8 cellular contexts compared by ENCODE assay signal in the genomic region with DNA sequence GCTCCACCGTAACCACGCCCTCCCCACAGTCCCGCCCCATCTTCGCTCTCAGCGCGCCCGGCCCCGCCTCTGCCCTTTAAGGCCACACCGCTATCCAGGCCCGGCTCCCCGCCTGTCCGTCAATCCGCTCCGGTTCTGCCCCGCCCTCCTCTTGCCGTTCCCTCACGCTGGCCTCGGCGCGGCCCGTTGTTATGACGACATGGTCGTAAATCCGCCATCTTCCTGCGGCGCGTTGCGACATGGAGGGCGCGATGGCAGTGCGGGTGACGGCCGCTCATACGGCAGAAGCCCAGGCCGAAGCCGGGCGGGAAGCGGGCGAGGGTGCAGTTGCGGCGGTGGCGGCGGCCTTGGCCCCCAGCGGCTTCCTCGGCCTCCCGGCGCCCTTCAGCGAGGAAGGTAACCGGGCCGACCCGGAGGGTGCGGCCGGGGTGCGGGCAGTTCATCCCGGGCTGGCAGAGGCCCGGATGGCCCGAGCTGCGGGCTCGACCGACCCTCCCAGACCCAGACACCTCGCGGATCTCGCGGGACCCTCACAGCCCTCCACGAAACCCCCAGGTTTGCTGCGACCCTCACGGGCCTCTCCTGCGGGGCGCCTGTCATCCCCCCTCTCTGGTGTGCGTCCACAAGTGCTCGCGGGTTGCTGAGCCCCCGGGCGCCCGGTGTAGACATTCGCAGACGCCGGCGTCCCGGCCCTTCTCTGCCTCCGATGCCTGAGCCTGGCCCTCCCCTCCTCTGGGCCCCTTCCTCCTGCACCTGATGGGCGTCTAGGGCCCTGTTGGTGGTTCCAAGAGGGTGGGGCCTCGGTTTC. TPM values are rescaled to one million over a fixed set of nuclear protein-coding genes. Genes with fewer than 3 reads are reported as not detected.
DNase-seq lines count a peak whose midpoint lies in the region; ATAC-seq and TF ChIP-seq lines count a peak whose summit lies in the region.

Gene E4F1 (plus strand): TSS at position 217 of the 808 bp plus-strand sequence. CDS start 23 bp downstream, at position 240.

- no peaks in the 10 kb centered on the region for H3K9me3 ChIP-seq in SK-N-MC (ENCODE audit: low read depth, low read length)
- H3K9me3 ChIP-seq in gastroesophageal sphincter: no peaks in the 10 kb centered on the region

- peaks cover 2% of the 10 kb centered on the region; the same call in 1 of the 2 replicates for H3K36me3 ChIP-seq in SK-N-MC (ENCODE audit: insufficient read depth, low read length)
- H3K36me3 ChIP-seq in gastroesophageal sphincter: peaks cover 0 to 23% of the 10 kb centered on the region in 2 donors

- peaks cover 25% of the 10 kb centered on the region for H3K4me1 Mint-ChIP-seq in activated naive CD4-positive, alpha-beta T cell treated with anti-CD3 and anti-CD28 coated beads, Interleukin-2, amount 10 ng/mL, durations not matched to agents 7 days and 5 days

- peak within 1 kb of the TSS; percentile 88 for H3K27ac Mint-ChIP-seq in activated naive CD4-positive, alpha-beta T cell treated with anti-CD3 and anti-CD28 coated beads, Interleukin-2, amount 10 ng/mL, durations not matched to agents 7 days and 5 days

- DNase-seq in GM03348 (ENCODE audit: low spot score) (peak; percentile 99), HFF-Myc (ENCODE audit: extremely low read depth, low read depth) (peak; percentile 94), NAMALWA (ENCODE audit: low spot score) (peak; percentile 99), SK-N-MC (ENCODE audit: low read depth, low spot score) (peak; percentile 89), non-pigmented ciliary epithelial cell (ENCODE audit: low read depth) (peak; percentile 97), superior temporal gyrus (ENCODE audit: extremely low spot score) (peak; percentile 97)
- peak; percentile 100 for DNase-seq in activated naive CD4-positive, alpha-beta T cell treated with anti-CD3 and anti-CD28 coated beads, Interleukin-2, amount 10 ng/mL, durations not matched to agents 7 days and 5 days

- peaks cover 0 to 40% (median 23%) of the 10 kb centered on the region in 3 donors for H3K4me1 ChIP-seq in gastroesophageal sphincter

- H3K27ac ChIP-seq in SK-N-MC (peak within 1 kb of the TSS; percentile 67), gastroesophageal sphincter (peak within 1 kb of the TSS; percentile 83 to 93 (median 89))

- peak within 1 kb of the TSS; percentile 97 for H3K9ac ChIP-seq in SK-N-MC (ENCODE audit: insufficient read length)

- H3K36me3 Mint-ChIP-seq in activated naive CD4-positive, alpha-beta T cell treated with anti-CD3 and anti-CD28 coated beads, Interleukin-2, amount 10 ng/mL, durations not matched to agents 7 days and 5 days: no peaks in the 10 kb centered on the region

- no peak for TF ChIP-seq CTCF in HFF-Myc (IDR thresholded peaks at IDR 0.05; ENCODE audit: low read depth, low read length, missing control alignments)
- TF ChIP-seq CTCF in gastroesophageal sphincter (IDR thresholded peaks at IDR 0.05): peak in 2 of 4 experiments; percentile 15 to 50

- 0% methylated on average over 4 to 9 of the region's 83 CpGs for WGBS in gastroesophageal sphincter (ENCODE audit: low coverage in 1 of 2), 2 donors

- CTCF ChIA-PET in activated naive CD4-positive, alpha-beta T cell treated with anti-CD3 and anti-CD28 coated beads, Interleukin-2, amount 10 ng/mL, durations not matched to agents 7 days and 5 days (lab: Charles Lee): no interaction called here

- peak; percentile 96 to 97 for TF ChIP-seq POLR2A in gastroesophageal sphincter (IDR thresholded peaks at IDR 0.05)

- H3K4me3 Mint-ChIP-seq in activated naive CD4-positive, alpha-beta T cell treated with anti-CD3 and anti-CD28 coated beads, Interleukin-2, amount 10 ng/mL, durations not matched to agents 7 days and 5 days: peak within 1 kb of the TSS; percentile 83

- peak; percentile 100 for ATAC-seq in gastroesophageal sphincter

- no peak for TF ChIP-seq EP300 in gastroesophageal sphincter (IDR thresholded peaks at IDR 0.05)

- no peaks in the 10 kb centered on the region for H3K9me3 Mint-ChIP-seq in activated naive CD4-positive, alpha-beta T cell treated with anti-CD3 and anti-CD28 coated beads, Interleukin-2, amount 10 ng/mL, durations not matched to agents 7 days and 5 days

- peak within 1 kb of the TSS; percentile 92 for H3K4me3 ChIP-seq in HFF-Myc (replicated peaks; ENCODE audit: low read depth, low read length)
- peak within 1 kb of the TSS; percentile 88 for H3K4me3 ChIP-seq in SK-N-MC
- H3K4me3 ChIP-seq in gastroesophageal sphincter: peak within 1 kb of the TSS; percentile 95 to 97

- no peaks in the 10 kb centered on the region for H3K27me3 Mint-ChIP-seq in activated naive CD4-positive, alpha-beta T cell treated with anti-CD3 and anti-CD28 coated beads, Interleukin-2, amount 10 ng/mL, durations not matched to agents 7 days and 5 days

- no peaks in the 10 kb centered on the region for H3K27me3 ChIP-seq in gastroesophageal sphincter

RNA-seq across cellular contexts. Expression of gene E4F1, which starts in this region (rescaled TPM):
- 10 to 100 TPM; 23.1 to 35.2 (median 28.8) TPM for total RNA-seq in gastroesophageal sphincter

Comparison
In these comparisons a context has a peak if more than half of its experiments do, and no peak if none do; other contexts are left out.
1. Peak in every context shown above with its lines: DNase-seq, ATAC-seq, H3K4me3 ChIP-seq and H3K27ac ChIP-seq.